8 cellular contexts compared by ENCODE assay signal in genomic region chr18:35497334-35498197, GRCh38. TPM values are rescaled to one million over a fixed set of nuclear protein-coding genes. Genes with fewer than 3 reads are reported as not detected.
DNase-seq lines count a peak whose midpoint lies in the region; ATAC-seq and TF ChIP-seq lines count a peak whose summit lies in the region.

A gene with protein sequence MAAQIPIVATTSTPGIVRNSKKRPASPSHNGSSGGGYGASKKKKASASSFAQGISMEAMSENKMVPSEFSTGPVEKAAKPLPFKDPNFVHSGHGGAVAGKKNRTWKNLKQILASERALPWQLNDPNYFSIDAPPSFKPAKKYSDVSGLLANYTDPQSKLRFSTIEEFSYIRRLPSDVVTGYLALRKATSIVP (minus strand): TSS chr18:35497960. CDS start chr18:35497874, 86 bp downstream.

- TF ChIP-seq CTCF in GM10266 (IDR thresholded peaks at IDR 0.05; ENCODE audit: control insufficient read depth, insufficient read depth, low read depth, missing control alignments): no peak

- H3K4me3 Mint-ChIP-seq in activated naive CD4-positive, alpha-beta T cell treated with anti-CD3 and anti-CD28 coated beads, Interleukin-2, amount 50 U/mL, for 24 hours: peak within 1 kb of the TSS; percentile 100

- H3K27me3 Mint-ChIP-seq in activated naive CD4-positive, alpha-beta T cell treated with anti-CD3 and anti-CD28 coated beads, Interleukin-2, amount 50 U/mL, for 24 hours: no peaks in the 10 kb centered on the region

- peaks cover 48% of the 10 kb centered on the region for H3K4me1 Mint-ChIP-seq in activated naive CD4-positive, alpha-beta T cell treated with anti-CD3 and anti-CD28 coated beads, Interleukin-2, amount 50 U/mL, for 24 hours

- ATAC-seq in HG02623 (IDR thresholded peaks at IDR 0.05; ENCODE audit: unreplicated experiment) (peak; percentile 93), SK-N-SH treated with all-trans-retinoic acid at 6 μM for 48 hours (peak; percentile 99)

- peak within 1 kb of the TSS; percentile 100 for H3K27ac Mint-ChIP-seq in activated naive CD4-positive, alpha-beta T cell treated with anti-CD3 and anti-CD28 coated beads, Interleukin-2, amount 50 U/mL, for 24 hours

- peak within 1 kb of the TSS; percentile 75 for H3K27ac ChIP-seq in temporal lobe (ENCODE audit: low read depth, low read length)

- H3K36me3 Mint-ChIP-seq in activated naive CD4-positive, alpha-beta T cell treated with anti-CD3 and anti-CD28 coated beads, Interleukin-2, amount 50 U/mL, for 24 hours: no peaks in the 10 kb centered on the region

- peak; percentile 84 for DNase-seq in GM10266 (ENCODE audit: extremely low spot score)
- DNase-seq in NCI-H1092 treated with DMSO at 0.1 percent for 48 hours (lab: John Stamatoyannopoulos, UW): peak; percentile 98
- peak; percentile 90 for DNase-seq in globus pallidus (ENCODE audit: low spot score)
- DNase-seq in occipital lobe (lab: John Stamatoyannopoulos, UW): peak; percentile 88

- H3K9me3 Mint-ChIP-seq in activated naive CD4-positive, alpha-beta T cell treated with anti-CD3 and anti-CD28 coated beads, Interleukin-2, amount 50 U/mL, for 24 hours: no peaks in the 10 kb centered on the region

TF ChIP-seq in SK-N-SH treated with all-trans-retinoic acid at 6 μM for 48 hours, 23 proteins besides CTCF, POLR2A, EP300 and RAD21:
- TF ChIP-seq SNAI2 (CRISPR knock-in tag; IDR thresholded peaks at IDR 0.05) (no peak), PPARA (CRISPR knock-in tag; IDR thresholded peaks at IDR 0.05; ENCODE audit: borderline replicate concordance) (no peak), PATZ1 (CRISPR knock-in tag; IDR thresholded peaks at IDR 0.05; ENCODE audit: borderline replicate concordance) (0 out of 2 replicates have a peak, but pooled peaks have one; percentile 63), ESRRG (CRISPR knock-in tag; IDR thresholded peaks at IDR 0.05) (peak; percentile 73), POU6F1 (CRISPR knock-in tag; IDR thresholded peaks at IDR 0.05; ENCODE audit: borderline replicate concordance, low read depth) (peak; percentile 80; the same call in 1 of the 2 replicates), TOX (CRISPR knock-in tag; IDR thresholded peaks at IDR 0.05; ENCODE audit: borderline replicate concordance) (no peak), GLIS3 (CRISPR knock-in tag; IDR thresholded peaks at IDR 0.05) (0 out of 2 replicates have a peak, but pooled peaks have one; percentile 62), ZNF70 (CRISPR knock-in tag; IDR thresholded peaks at IDR 0.05) (no peak), ZFP30 (CRISPR knock-in tag; IDR thresholded peaks at IDR 0.05) (no peak), CSRNP3 (CRISPR knock-in tag; IDR thresholded peaks at IDR 0.05) (no peak), TCF4 (CRISPR knock-in tag; IDR thresholded peaks at IDR 0.05; ENCODE audit: borderline replicate concordance) (no peak), CSDC2 (CRISPR knock-in tag; IDR thresholded peaks at IDR 0.05) (0 out of 2 replicates have a peak, but pooled peaks have one; percentile 38), RARB (CRISPR knock-in tag; IDR thresholded peaks at IDR 0.05) (no peak), TSHZ2 (CRISPR knock-in tag; IDR thresholded peaks at IDR 0.05) (peak; percentile 67), ZNF8 (CRISPR knock-in tag; IDR thresholded peaks at IDR 0.05) (no peak)

RNA-seq across cellular contexts. Expression of the gene that starts here (rescaled TPM):
- total RNA-seq in occipital lobe (9.0 TPM), temporal lobe (11.3 TPM)

Comparison
In these comparisons a context has a peak if more than half of its experiments do, and no peak if none do; other contexts are left out.
1. Peak in every context shown above with its lines: DNase-seq, ATAC-seq and H3K27ac ChIP-seq.